ENCODE assay signal across 9 cellular contexts in genomic region chr13:44396963-44397580, GRCh38. TPM values are rescaled to one million over a fixed set of nuclear protein-coding genes. Genes with fewer than 3 reads are reported as not detected.
DNase-seq lines count a peak whose midpoint lies in the region; ATAC-seq and TF ChIP-seq lines count a peak whose summit lies in the region.
"Had no signal": no experiment of that assay in that cellular context is flagged by ENCODE, and none has a peak within 500 bp of the region (broad histone marks: within the 10 kb centered on the region; RNA-seq: fewer than 3 reads in every experiment).

No MANE protein-coding gene starts in this region.

- no peak overlapping the region for H3K4me3 Mint-ChIP-seq in osteocyte (ENCODE audit: unreplicated experiment)
- H3K4me3 Mint-ChIP-seq in activated naive CD8-positive, alpha-beta T cell treated with anti-CD3 and anti-CD28 coated beads, Interleukin-2, amount 50 U/mL, for 24 hours: no peak overlapping the region
- no peak overlapping the region for H3K4me3 Mint-ChIP-seq in stimulated activated effector memory CD8-positive, alpha-beta T cell treated with anti-CD3 and anti-CD28 coated beads, Interleukin-12 subunit alpha, Interleukin-12 subunit beta, amount 100 ng/mL, for 72 hours

- CTCF ChIA-PET in BJ (lab: Yijun Ruan, JAX): interaction anchor here (0.6 kb wide), 1 partner anchor 571 kb away, joined by 3 read pairs; no protein-coding TSS in a partner anchor

- peaks cover 25% of the 10 kb centered on the region for H3K4me1 Mint-ChIP-seq in osteocyte (ENCODE audit: unreplicated experiment)
- no peaks in the 10 kb centered on the region for H3K4me1 Mint-ChIP-seq in activated naive CD8-positive, alpha-beta T cell treated with anti-CD3 and anti-CD28 coated beads, Interleukin-2, amount 50 U/mL, for 24 hours
- H3K4me1 Mint-ChIP-seq in stimulated activated effector memory CD8-positive, alpha-beta T cell treated with anti-CD3 and anti-CD28 coated beads, Interleukin-12 subunit alpha, Interleukin-12 subunit beta, amount 100 ng/mL, for 72 hours: no peaks in the 10 kb centered on the region

- H3K27me3 Mint-ChIP-seq in osteocyte (ENCODE audit: unreplicated experiment): no peaks in the 10 kb centered on the region
- peaks cover 8% of the 10 kb centered on the region for H3K27me3 Mint-ChIP-seq in activated naive CD8-positive, alpha-beta T cell treated with anti-CD3 and anti-CD28 coated beads, Interleukin-2, amount 50 U/mL, for 24 hours

- peak overlapping the region; percentile 50 for H3K27ac Mint-ChIP-seq in osteocyte (ENCODE audit: unreplicated experiment)
- H3K27ac Mint-ChIP-seq in activated naive CD8-positive, alpha-beta T cell treated with anti-CD3 and anti-CD28 coated beads, Interleukin-2, amount 50 U/mL, for 24 hours: no peak overlapping the region
- no peak overlapping the region for H3K27ac Mint-ChIP-seq in stimulated activated effector memory CD8-positive, alpha-beta T cell treated with anti-CD3 and anti-CD28 coated beads, Interleukin-12 subunit alpha, Interleukin-12 subunit beta, amount 100 ng/mL, for 72 hours

- no peaks in the 10 kb centered on the region for H3K9me3 Mint-ChIP-seq in osteocyte (ENCODE audit: unreplicated experiment)
- no peaks in the 10 kb centered on the region for H3K9me3 Mint-ChIP-seq in activated naive CD8-positive, alpha-beta T cell treated with anti-CD3 and anti-CD28 coated beads, Interleukin-2, amount 50 U/mL, for 24 hours
- no peaks in the 10 kb centered on the region for H3K9me3 Mint-ChIP-seq in stimulated activated effector memory CD8-positive, alpha-beta T cell treated with anti-CD3 and anti-CD28 coated beads, Interleukin-12 subunit alpha, Interleukin-12 subunit beta, amount 100 ng/mL, for 72 hours

- H3K27ac ChIP-seq in left ventricle myocardium inferior (replicated peaks): peak overlapping the region; percentile 64
- no peak overlapping the region for H3K27ac ChIP-seq in foreskin keratinocyte

- H3K9me3 ChIP-seq in left ventricle myocardium inferior (replicated peaks): no peaks in the 10 kb centered on the region

- H3K27me3 ChIP-seq in BJ (ENCODE audit: control insufficient read depth, insufficient read depth, low read length) (no peaks in the 10 kb centered on the region), left ventricle myocardium inferior (ENCODE audit: low read depth) (no peaks in the 10 kb centered on the region), foreskin keratinocyte (no peaks in the 10 kb centered on the region)

- H3K4me1 ChIP-seq in left ventricle myocardium inferior: peaks cover 13% of the 10 kb centered on the region
- H3K4me1 ChIP-seq in foreskin keratinocyte: no peaks in the 10 kb centered on the region

- POLR2A ChIA-PET in BJ (lab: Charles Lee): no interaction called here

- H3K36me3 ChIP-seq in BJ (ENCODE audit: control insufficient read depth, insufficient read depth, low read length) (no peaks in the 10 kb centered on the region), left ventricle myocardium inferior (no peaks in the 10 kb centered on the region)

- no peak overlapping the region for H3K4me3 ChIP-seq in BJ (ENCODE audit: low read depth, low read length)
- no peak overlapping the region for H3K4me3 ChIP-seq in astrocyte of the spinal cord (ENCODE audit: low read depth, low read length)
- H3K4me3 ChIP-seq in left ventricle myocardium inferior: peak overlapping the region; percentile 20

- peak; percentile 15 for DNase-seq in BJ (ENCODE audit: low read depth)
- DNase-seq in astrocyte of the spinal cord (ENCODE audit: low read depth, low spot score): peak; percentile 70
- DNase-seq in left ventricle myocardium inferior: peak; percentile 48
- DNase-seq in osteocyte (ENCODE audit: extremely low spot score, unreplicated experiment): no peak
- no peak for DNase-seq in effector CD4-positive, alpha-beta T cell
- no peak for DNase-seq in activated naive CD8-positive, alpha-beta T cell treated with anti-CD3 and anti-CD28 coated beads, Interleukin-2, amount 50 U/mL, for 24 hours
- no peak for DNase-seq in stimulated activated effector memory CD8-positive, alpha-beta T cell treated with anti-CD3 and anti-CD28 coated beads, Interleukin-12 subunit alpha, Interleukin-12 subunit beta, amount 100 ng/mL, for 72 hours (ENCODE audit: low spot score in 2 of 2)
- no peak for DNase-seq in foreskin keratinocyte
- DNase-seq: NCI-H524 had no signal

- intact Hi-C loops in left ventricle myocardium inferior (cut with micrococcal nuclease): no loop called here

- TF ChIP-seq CTCF in BJ (IDR thresholded peaks at IDR 0.05; ENCODE audit: insufficient read depth, low read depth, low read length) (no peak), astrocyte of the spinal cord (IDR thresholded peaks at IDR 0.05; ENCODE audit: low read depth, low read length) (no peak), left ventricle myocardium inferior (IDR thresholded peaks at IDR 0.05; ENCODE audit: borderline replicate concordance) (no peak), osteocyte (IDR thresholded peaks at IDR 0.05) (no peak), foreskin keratinocyte (conservative IDR thresholded peaks at IDR 0.05) (no peak)

- in situ Hi-C loops in astrocyte of the spinal cord (cut with HindIII; ENCODE audit: low sequenced_read_pairs): no loop called here

- no peaks in the 10 kb centered on the region for H3K36me3 Mint-ChIP-seq in osteocyte (ENCODE audit: unreplicated experiment)
- no peaks in the 10 kb centered on the region for H3K36me3 Mint-ChIP-seq in activated naive CD8-positive, alpha-beta T cell treated with anti-CD3 and anti-CD28 coated beads, Interleukin-2, amount 50 U/mL, for 24 hours (ENCODE audit: low read depth)
- no peaks in the 10 kb centered on the region for H3K36me3 Mint-ChIP-seq in stimulated activated effector memory CD8-positive, alpha-beta T cell treated with anti-CD3 and anti-CD28 coated beads, Interleukin-12 subunit alpha, Interleukin-12 subunit beta, amount 100 ng/mL, for 72 hours

- no peak for ATAC-seq in activated naive CD8-positive, alpha-beta T cell treated with anti-CD3 and anti-CD28 coated beads, Interleukin-2, amount 50 U/mL, for 24 hours
- no peak for ATAC-seq in stimulated activated effector memory CD8-positive, alpha-beta T cell treated with anti-CD3 and anti-CD28 coated beads, Interleukin-12 subunit alpha, Interleukin-12 subunit beta, amount 100 ng/mL, for 72 hours
- ATAC-seq in foreskin keratinocyte: no peak

RNA-seq across cellular contexts. Expression of gene SERP2, which starts 23.4 kb away (rescaled TPM):
- polyA plus RNA-seq in BJ (2011; rRNA removed): 5.4 and 6.4 TPM in 2 replicates
- polyA minus RNA-seq in BJ (2011; rRNA and poly(A)+ RNA removed): 0.41 and 2.4 TPM in 2 replicates
- 13.0 TPM for total RNA-seq in left ventricle myocardium inferior
- total RNA-seq in osteocyte: 7.7 and 8.4 TPM in 2 replicates
- total RNA-seq in foreskin keratinocyte: 4.9 and 6.0 TPM in 2 replicates
- 6.7 and 7.7 TPM in 2 replicates for polyA plus RNA-seq in foreskin keratinocyte

Comparison
In these comparisons a context has a peak if more than half of its experiments do, and no peak if none do; other contexts are left out.
1. DNase-seq: peak in BJ (single experiment), astrocyte of the spinal cord (single experiment) and left ventricle myocardium inferior (single experiment); none in osteocyte (single experiment), effector CD4-positive, alpha-beta T cell (single experiment), activated naive CD8-positive, alpha-beta T cell treated with anti-CD3 and anti-CD28 coated beads, Interleukin-2, amount 50 U/mL, for 24 hours (single experiment), stimulated activated effector memory CD8-positive, alpha-beta T cell treated with anti-CD3 and anti-CD28 coated beads, Interleukin-12 subunit alpha, Interleukin-12 subunit beta, amount 100 ng/mL, for 72 hours (0 of 2) and foreskin keratinocyte (0 of 2).